Comparison of ENCODE assay signal across 8 cellular contexts in genomic region chr1:174966000-174966572, GRCh38. TPM values are rescaled to one million over a fixed set of nuclear protein-coding genes. Genes with fewer than 3 reads are reported as not detected.
DNase-seq lines count a peak whose midpoint lies in the region; ATAC-seq and TF ChIP-seq lines count a peak whose summit lies in the region.

No MANE protein-coding gene starts in this region.

- intact Hi-C loops in Right ventricle myocardium superior (cut with DNase I) (no loop called here), body of pancreas (cut with DNase I) (no loop called here), upper lobe of right lung (cut with DNase I) (loop anchor here (10.0 kb wide), 1 partner anchor 191 kb away; no protein-coding TSS in a partner anchor)

- TF ChIP-seq CTCF in right atrium auricular region (IDR thresholded peaks at IDR 0.05) (no peak), body of pancreas (IDR thresholded peaks at IDR 0.05) (no peak), upper lobe of right lung (IDR thresholded peaks at IDR 0.05) (no peak)

- peak overlapping the region; percentile 65 to 76 for H3K27ac ChIP-seq in right atrium auricular region
- H3K27ac ChIP-seq in body of pancreas: peak overlapping the region in 2 of 4 donors; percentile 41 to 55
- peak overlapping the region; percentile 84 for H3K27ac ChIP-seq in upper lobe of right lung

- no peaks in the 10 kb centered on the region for H3K9me3 ChIP-seq in right atrium auricular region
- H3K9me3 ChIP-seq in body of pancreas: no peaks in the 10 kb centered on the region
- no peaks in the 10 kb centered on the region for H3K9me3 ChIP-seq in upper lobe of right lung

- peaks cover 0 to 47% of the 10 kb centered on the region in 2 donors for H3K4me1 ChIP-seq in right atrium auricular region
- H3K4me1 ChIP-seq in body of pancreas: peaks cover 42% of the 10 kb centered on the region
- peaks cover 60% of the 10 kb centered on the region for H3K4me1 ChIP-seq in upper lobe of right lung

- H3K27me3 ChIP-seq in right atrium auricular region (no peaks in the 10 kb centered on the region), body of pancreas (no peaks in the 10 kb centered on the region), upper lobe of right lung (no peaks in the 10 kb centered on the region)

- no peak for TF ChIP-seq POLR2A in body of pancreas (IDR thresholded peaks at IDR 0.05)

- WGBS in body of pancreas, 2 donors: 3 to 8% methylated on average over 1 of the region's 1 CpG

- H3K4me3 ChIP-seq in right atrium auricular region (no peak overlapping the region), body of pancreas (no peak overlapping the region), upper lobe of right lung (peak overlapping the region; percentile 9)

- no peak for DNase-seq in right atrium auricular region (ENCODE audit: low spot score)
- no peak for DNase-seq in Right ventricle myocardium superior
- no peak for DNase-seq in body of pancreas
- DNase-seq in middle frontal gyrus (ENCODE audit: extremely low spot score, low spot score): peak; percentile 5
- no peak for DNase-seq in upper lobe of right lung
- no peak for DNase-seq in NCI-H345 treated with DMSO at 0.1 percent for 48 hours (lab: John Stamatoyannopoulos, UW; ENCODE audit: unreplicated experiment)
- no peak for DNase-seq in NCI-H2227 treated with DMSO at 0.1 percent for 48 hours (lab: John Stamatoyannopoulos, UW)

- ATAC-seq in Right ventricle myocardium superior (ENCODE audit: poor library complexity) (no peak), body of pancreas (peak; percentile 41), upper lobe of right lung (peak; percentile 57), HG03159 (IDR thresholded peaks at IDR 0.05; ENCODE audit: unreplicated experiment) (no peak)

- H3K36me3 ChIP-seq in right atrium auricular region (peaks cover 6% of the 10 kb centered on the region), body of pancreas (replicated peaks in 1 of 2; ENCODE audit: insufficient read depth in 1 of 2, low read depth in 2 of 2) (peaks cover 0 to 1% of the 10 kb centered on the region in 2 donors), upper lobe of right lung (no peaks in the 10 kb centered on the region)

RNA-seq across cellular contexts. Expression of gene CACYBP, which starts 33.7 kb away (rescaled TPM):
- total RNA-seq in right atrium auricular region: 10 to 100 TPM; 40.5 to 59.7 TPM
- total RNA-seq in Right ventricle myocardium superior: 101 TPM
- total RNA-seq in body of pancreas: 10 to 100 TPM; 43.5 to 86.9 TPM
- total RNA-seq in upper lobe of right lung: 70.2 TPM

RNA-seq across cellular contexts. Expression of gene MRPS14, which starts 57.1 kb away (rescaled TPM):
- total RNA-seq in right atrium auricular region: 10 to 100 TPM; 14.8 to 16.7 TPM
- total RNA-seq in Right ventricle myocardium superior: 27.8 TPM
- 10 to 100 TPM; 10.9 to 15.6 TPM for total RNA-seq in body of pancreas
- 28.1 TPM for total RNA-seq in upper lobe of right lung

Comparison
In these comparisons a context has a peak if more than half of its experiments do, and no peak if none do; other contexts are left out.
1. ATAC-seq: peak in body of pancreas (single experiment) and upper lobe of right lung (single experiment); none in Right ventricle myocardium superior (single experiment) and HG03159 (single experiment).